ENCODE assay signal across 8 cellular contexts in genomic region chrX:72126539-72127140, GRCh38. TPM values are rescaled to one million over a fixed set of nuclear protein-coding genes. Genes with fewer than 3 reads are reported as not detected.
A peak's percentile ranks its signal among the peaks of the same experiment; 100 is the strongest.
DNase-seq lines count a peak whose midpoint lies in the region; ATAC-seq, FAIRE-seq and TF ChIP-seq lines count a peak whose summit lies in the region.

No MANE protein-coding gene starts in this region.

- H3K27ac Mint-ChIP-seq in central memory CD8-positive, alpha-beta T cell (ENCODE audit: low read depth) = no peak overlapping the region

- intact Hi-C loops in left colon (cut with DNase I, micrococcal nuclease) = loop anchor here in 1 of 2 donors (10.0 kb wide), 1 partner anchor 112 kb away; no protein-coding TSS in a partner anchor

- peak overlapping the region; percentile 48 for H3K4me2 ChIP-seq in A549

- TF ChIP-seq RAD21 in A549 (conservative IDR thresholded peaks at IDR 0.05 in 1 of 2, IDR thresholded peaks at IDR 0.05 in 1 of 2) = peak; percentile 84 to 86

- H3K27me3 Mint-ChIP-seq in central memory CD8-positive, alpha-beta T cell = no peaks in the 10 kb centered on the region

- DNase-seq in A549 (ENCODE audit: low read depth in 1 of 2, low spot score in 1 of 2) (peak; percentile 71 to 76), NCI-H345 (lab: John Stamatoyannopoulos, UW) (peak; percentile 69), left colon (peak; percentile 71 to 86)
- peak; percentile 54 for DNase-seq in activated CD4-positive, CD25-positive, alpha-beta regulatory T cell treated with anti-CD3 and anti-CD28 coated beads, Interleukin-2, amount 50 U/mL, for 16 hours (ENCODE audit: low read depth, low spot score)
- peak; percentile 67 to 80 for DNase-seq in central memory CD8-positive, alpha-beta T cell (ENCODE audit: low spot score in 2 of 2)
- DNase-seq in stimulated activated CD4-positive, alpha-beta T cell treated with anti-CD3 and anti-CD28 coated beads, Interleukin-2, amount 100 ng/mL, for 24 hours = peak; percentile 86 to 87

- no peak for TF ChIP-seq POLR2A in A549 (IDR thresholded peaks at IDR 0.05; ENCODE audit: low read length)

- peaks cover 11% of the 10 kb centered on the region for H3K4me1 ChIP-seq in A549

- TF ChIP-seq EP300 in A549 (IDR thresholded peaks at IDR 0.05) = no peak

- H3K36me3 Mint-ChIP-seq in central memory CD8-positive, alpha-beta T cell (ENCODE audit: insufficient read depth) = peaks cover 2% of the 10 kb centered on the region

- peak; percentile 81 to 93 for ATAC-seq in A549
- peak; percentile 85 for ATAC-seq in GM18511 (IDR thresholded peaks at IDR 0.05; ENCODE audit: unreplicated experiment)
- ATAC-seq in HG03066 (IDR thresholded peaks at IDR 0.05; ENCODE audit: low read depth, unreplicated experiment) = peak; percentile 56
- peak; percentile 47 for ATAC-seq in central memory CD8-positive, alpha-beta T cell (replicated peaks; ENCODE audit: extremely low read depth, poor library complexity, severe bottlenecking)
- ATAC-seq in left colon = peak; percentile 88

- H3K27ac ChIP-seq in A549 = peak overlapping the region; percentile 63 to 79

- no peaks in the 10 kb centered on the region for H3K9me3 Mint-ChIP-seq in central memory CD8-positive, alpha-beta T cell

- H3K4me3 Mint-ChIP-seq in central memory CD8-positive, alpha-beta T cell = no peak overlapping the region

- peak; percentile 73 for TF ChIP-seq CTCF in A549 (IDR thresholded peaks at IDR 0.05)

- 23% methylated on average over 9 of the region's 9 CpGs for WGBS in A549 (ENCODE audit: missing lambda C conversion rate)

- H3K4me3 ChIP-seq in A549 = no peak overlapping the region

- FAIRE-seq in A549 (lab: Jason Lieb, UNC) = peak; percentile 23

- POLR2A ChIA-PET in A549 (lab: Yijun Ruan, JAX) = interaction anchor here (0.8 to 1.4 kb wide), 2 partner anchors 55 to 112 kb away, joined by 4 to 6 read pairs; partner anchors contain the start of genes ERCC6L and PIN4

- peaks cover 43% of the 10 kb centered on the region for H3K4me1 Mint-ChIP-seq in central memory CD8-positive, alpha-beta T cell

- CTCF ChIA-PET in A549 (lab: Yijun Ruan, JAX) = interaction anchor here (0.6 to 6.6 kb wide), 34 partner anchors 9 to 566 kb away, joined by 3 to 109 read pairs (median 5); partner anchors contain the start of gene NHSL2

- no peaks in the 10 kb centered on the region for H3K9me3 ChIP-seq in A549

TF ChIP-seq in A549, 52 proteins besides CTCF, POLR2A, EP300 and RAD21:
- TF ChIP-seq SMC3 (IDR thresholded peaks at IDR 0.05) (peak; percentile 77), ZNF302 (CRISPR knock-in tag; IDR thresholded peaks at IDR 0.05) (no peak), KDM5A (IDR thresholded peaks at IDR 0.05) (no peak), FOSL2 (IDR thresholded peaks at IDR 0.05) (no peak), FOSL2 (CRISPR knock-in tag; IDR thresholded peaks at IDR 0.05) (peak; percentile 65)

RNA-seq across cellular contexts. Expression of gene RTL5, which starts 5.1 kb away (rescaled TPM):
- polyA plus RNA-seq in A549 (2011; rRNA removed) = 1.2 and 2.2 TPM in 2 replicates
- polyA plus RNA-seq in A549 (2012; cell fraction: cytosol; rRNA removed) = 1.8 and 2.1 TPM in 2 replicates
- polyA plus RNA-seq in A549 (2012; cell fraction: nucleus; rRNA removed) = 3.2 and 3.3 TPM in 2 replicates
- 2.9 to 3.3 TPM (median 3.2 TPM) in 3 replicates for polyA plus RNA-seq in A549 (2017; fragmentation: RNase III; extraction: RNeasy Plus Mini Kit Qiagen cat#74134 plus additional on column Dnase treatment)
- polyA minus RNA-seq in A549 (2011; rRNA and poly(A)+ RNA removed) = 3.2 and 3.6 TPM in 2 replicates
- 1 to 10 TPM; 1.0 to 3.0 TPM for total RNA-seq in left colon

RNA-seq across cellular contexts. Expression of gene PIN4, which starts 54.9 kb away (rescaled TPM):
- polyA plus RNA-seq in A549 (2011; rRNA removed) (24.0 and 43.4 TPM in 2 replicates), A549 (2017; fragmentation: RNase III; extraction: RNeasy Plus Mini Kit Qiagen cat#74134 plus additional on column Dnase treatment) (105 to 111 TPM (median 109 TPM) in 3 replicates)
- 18.2 and 22.0 TPM in 2 replicates for polyA plus RNA-seq in A549 (2012; cell fraction: cytosol; rRNA removed)
- polyA plus RNA-seq in A549 (2012; cell fraction: nucleus; rRNA removed) = 1.4 and 3.2 TPM in 2 replicates
- 3.6 TPM in 2 replicates for polyA minus RNA-seq in A549 (2011; rRNA and poly(A)+ RNA removed)
- total RNA-seq in left colon = 10 to 100 TPM in 1 of 2 donors, 1 to 10 TPM in 1; 7.8 to 11.8 TPM
